6 cellular contexts compared by ENCODE assay signal in genomic region chr16:31141489-31142108, GRCh38. TPM values are rescaled to one million over a fixed set of nuclear protein-coding genes. Genes with fewer than 3 reads are reported as not detected.
DNase-seq lines count a peak whose midpoint lies in the region; ATAC-seq and TF ChIP-seq lines count a peak whose summit lies in the region.

No MANE protein-coding gene starts in this region.

- no peaks in the 10 kb centered on the region for H3K27me3 ChIP-seq in HL-60 (ENCODE audit: insufficient read depth, poor library complexity, severe bottlenecking)
- H3K27me3 ChIP-seq in body of pancreas, result no peaks in the 10 kb centered on the region
- no peaks in the 10 kb centered on the region for H3K27me3 ChIP-seq in neural cell (ENCODE audit: insufficient read depth, low read depth, low read length)

- H3K27ac ChIP-seq in HL-60 (replicated peaks) (peak overlapping the region; percentile 70), body of pancreas (peak overlapping the region; percentile 83 to 92 (median 92)), neural cell (ENCODE audit: low read length) (no peak overlapping the region)

- H3K4me1 ChIP-seq in body of pancreas, result peaks cover 49% of the 10 kb centered on the region

- DNase-seq in HL-60 (ENCODE audit: low read depth in 1 of 2, low spot score in 1 of 2), result peak in 1 of 2 experiments; percentile 21
- peak in 3 of 4 donors; percentile 60 to 75 (median 66) for DNase-seq in body of pancreas
- DNase-seq in mesenteric fat pad (ENCODE audit: low spot score), result no peak
- DNase-seq in SK-N-DZ (ENCODE audit: low spot score), result no peak
- DNase-seq in stimulated activated CD4-positive, alpha-beta T cell treated with anti-CD3 and anti-CD28 coated beads, Interleukin-1b, Interleukin-23, amount 100 ng/mL, for 48 hours, result no peak

- no peak for TF ChIP-seq RAD21 in neural cell (conservative IDR thresholded peaks at IDR 0.05)

- no peak overlapping the region for H3K4me2 ChIP-seq in neural cell (ENCODE audit: low read length)

- intact Hi-C loops in body of pancreas (cut with DNase I), result loop anchor here (10.0 kb wide), 2 partner anchors 67 to 157 kb away; partner anchors contain the start of genes HSD3B7, ZNF646 and ZNF668

- TF ChIP-seq EP300 in neural cell (conservative IDR thresholded peaks at IDR 0.05; ENCODE audit: poor library complexity, severe bottlenecking), result no peak

- peak; percentile 10 for ATAC-seq in body of pancreas

- no peak overlapping the region for H2AFZ ChIP-seq in neural cell (ENCODE audit: low read depth, low read length)

- no peak for TF ChIP-seq CTCF in HL-60 (IDR thresholded peaks at IDR 0.05; ENCODE audit: insufficient read depth, low read length)
- TF ChIP-seq CTCF in body of pancreas (IDR thresholded peaks at IDR 0.05), result no peak
- no peak for TF ChIP-seq CTCF in neural cell (IDR thresholded peaks at IDR 0.05; ENCODE audit: poor library complexity, severe bottlenecking)

- no peaks in the 10 kb centered on the region for H4K20me1 ChIP-seq in neural cell (ENCODE audit: insufficient read depth)

- WGBS in body of pancreas, 2 donors, result 1 to 24% methylated on average over 5 to 10 of the region's 10 CpGs

- no peaks in the 10 kb centered on the region for H3K79me2 ChIP-seq in neural cell (replicated peaks; ENCODE audit: insufficient read depth, low read length)

- H3K9ac ChIP-seq in neural cell (ENCODE audit: low read length), result peak overlapping the region; percentile 53

- H3F3A ChIP-seq in neural cell (ENCODE audit: insufficient read depth, low read length, poor library complexity, severe bottlenecking), result no peaks in the 10 kb centered on the region

- peak overlapping the region; percentile 22 for H3K4me3 ChIP-seq in HL-60 (replicated peaks; ENCODE audit: insufficient read depth, low read length)
- H3K4me3 ChIP-seq in body of pancreas, result no peak overlapping the region
- peak overlapping the region; percentile 68 for H3K4me3 ChIP-seq in neural cell (ENCODE audit: low read length)

- no peaks in the 10 kb centered on the region for H3K9me2 ChIP-seq in neural cell (ENCODE audit: insufficient read depth, low read length)

- H3K36me3 ChIP-seq in body of pancreas (replicated peaks in 1 of 2; ENCODE audit: insufficient read depth in 1 of 2, low read depth in 2 of 2), result no peaks in the 10 kb centered on the region
- no peaks in the 10 kb centered on the region for H3K36me3 ChIP-seq in neural cell (ENCODE audit: insufficient read depth, low read length)

- no peaks in the 10 kb centered on the region for H3K9me3 ChIP-seq in body of pancreas
- no peaks in the 10 kb centered on the region for H3K9me3 ChIP-seq in neural cell (ENCODE audit: low read length)

- peak in 1 of 3 donors; percentile 67 for TF ChIP-seq POLR2A in body of pancreas (IDR thresholded peaks at IDR 0.05)

TF ChIP-seq in neural cell, 6 proteins besides CTCF, POLR2A, EP300 and RAD21:
- TF ChIP-seq TAF1 (IDR thresholded peaks at IDR 0.05; ENCODE audit: low read depth), result no peak
- no peak for TF ChIP-seq MXI1 (conservative IDR thresholded peaks at IDR 0.05; ENCODE audit: poor library complexity, severe bottlenecking)
- TF ChIP-seq SMC3 (conservative IDR thresholded peaks at IDR 0.05; ENCODE audit: poor library complexity), result no peak
- TF ChIP-seq EZH2 (IDR thresholded peaks at IDR 0.05; ENCODE audit: borderline replicate concordance, insufficient read depth, low read length, poor library complexity, severe bottlenecking), result no peak
- no peak for TF ChIP-seq REST (IDR thresholded peaks at IDR 0.05; ENCODE audit: borderline replicate concordance)
- no peak for TF ChIP-seq POLR2AphosphoS5 (IDR thresholded peaks at IDR 0.05)
TF ChIP-seq in neural cell: peak in this region for 0.

RNA-seq across cellular contexts. Expression of gene PRSS8, which starts 6.1 kb away (rescaled TPM):
- total RNA-seq in body of pancreas (10 to 100 TPM; 75.5 to 81.7 TPM), mesenteric fat pad (0.51 TPM)
- polyA plus RNA-seq in neural cell, result not detected in 2 replicates
- not detected in 2 replicates for polyA minus RNA-seq in neural cell
- polyA plus RNA-seq in SK-N-DZ (2014; cell fraction: cytosol; rRNA removed), result 0.70 and 1.0 TPM in 2 replicates
- polyA plus RNA-seq in SK-N-DZ (2014; cell fraction: nucleus; rRNA removed), result 0.12 and 1.0 TPM in 2 replicates

RNA-seq across cellular contexts. Expression of gene PRSS36, which starts 8.3 kb away (rescaled TPM):
- total RNA-seq in body of pancreas (10 to 100 TPM in 1 of 2 donors, under 1 TPM in 1; 0.52 to 65.3 TPM), mesenteric fat pad (9.8 TPM)
- polyA plus RNA-seq in neural cell, result 1.5 and 2.0 TPM in 2 replicates
- polyA minus RNA-seq in neural cell, result not detected in 2 replicates
- polyA plus RNA-seq in SK-N-DZ (2014; cell fraction: cytosol; rRNA removed), result 0.22 and 0.46 TPM in 2 replicates
- polyA plus RNA-seq in SK-N-DZ (2014; cell fraction: nucleus; rRNA removed), result 0.24 and 1.3 TPM in 2 replicates

RNA-seq across cellular contexts. Expression of gene KAT8, which starts 24.1 kb away (rescaled TPM):
- total RNA-seq in body of pancreas (10 to 100 TPM; 55.7 to 66.4 TPM), mesenteric fat pad (49.5 TPM)
- polyA plus RNA-seq in neural cell, result 98.0 and 132 TPM in 2 replicates
- polyA minus RNA-seq in neural cell, result 68.1 and 71.8 TPM in 2 replicates
- polyA plus RNA-seq in SK-N-DZ (2014; cell fraction: cytosol; rRNA removed), result 116 and 121 TPM in 2 replicates
- 109 and 110 TPM in 2 replicates for polyA plus RNA-seq in SK-N-DZ (2014; cell fraction: nucleus; rRNA removed)

RNA-seq across cellular contexts. Expression of gene BCKDK, which starts 33.4 kb away (rescaled TPM):
- total RNA-seq in body of pancreas, result 10 to 100 TPM; 33.9 to 61.7 TPM
- polyA plus RNA-seq in neural cell, result 21.3 and 26.8 TPM in 2 replicates
- polyA minus RNA-seq in neural cell, result 18.7 and 22.0 TPM in 2 replicates
- 42.2 TPM for total RNA-seq in mesenteric fat pad
- polyA plus RNA-seq in SK-N-DZ (2014; cell fraction: cytosol; rRNA removed), result 24.8 and 28.5 TPM in 2 replicates
- polyA plus RNA-seq in SK-N-DZ (2014; cell fraction: nucleus; rRNA removed), result 32.7 and 47.2 TPM in 2 replicates

RNA-seq across cellular contexts. Expression of gene FUS, which starts 38.3 kb away (rescaled TPM):
- total RNA-seq in body of pancreas (10 to 100 TPM; 43.6 to 68.9 TPM), mesenteric fat pad (224 TPM)
- 53.9 and 54.3 TPM in 2 replicates for polyA plus RNA-seq in neural cell
- polyA minus RNA-seq in neural cell, result 79.9 and 89.7 TPM in 2 replicates
- polyA plus RNA-seq in SK-N-DZ (2014; cell fraction: cytosol; rRNA removed), result 19.0 and 45.5 TPM in 2 replicates
- polyA plus RNA-seq in SK-N-DZ (2014; cell fraction: nucleus; rRNA removed), result 84.9 and 352 TPM in 2 replicates

Comparison
In these comparisons a context has a peak if more than half of its experiments do, and no peak if none do; other contexts are left out.
1. DNase-seq: peak in body of pancreas (3 of 4); none in mesenteric fat pad (single experiment), SK-N-DZ (single experiment) and stimulated activated CD4-positive, alpha-beta T cell treated with anti-CD3 and anti-CD28 coated beads, Interleukin-1b, Interleukin-23, amount 100 ng/mL, for 48 hours (single experiment).
2. H3K4me3 ChIP-seq: peak in HL-60 (single experiment) and neural cell (single experiment); none in body of pancreas (0 of 2).
3. RNA of gene PRSS8, which starts 6.1 kb away (total RNA-seq): 75.5 to 81.7 TPM in body of pancreas; 0.51 TPM in mesenteric fat pad (single experiment); every median in the first group is over 10 times any median in the second.